ENCODE assay signal across 22 cellular contexts in genomic region chr7:69820479-69821192, GRCh38.
A peak's percentile ranks its signal among the peaks of the same experiment; 100 is the strongest.
DNase-seq lines count a peak whose midpoint lies in the region; ATAC-seq and TF ChIP-seq lines count a peak whose summit lies in the region.
"Had no signal": no experiment of that assay in that cellular context is flagged by ENCODE, and none has a peak within 500 bp of the region (broad histone marks: within the 10 kb centered on the region; RNA-seq: fewer than 3 reads in every experiment).

No MANE protein-coding gene starts in this region.

- H4K20me1 ChIP-seq in OCI-LY7 (ENCODE audit: insufficient read depth, low read length): 0 out of 2 replicates have a peak, but pooled peaks cover 4% of the 10 kb centered on the region

- H3K27me3 Mint-ChIP-seq in activated naive CD8-positive, alpha-beta T cell treated with anti-CD3 and anti-CD28 coated beads, Interleukin-2, amount 10 ng/mL, durations not matched to agents 7 days and 5 days: no peaks in the 10 kb centered on the region
- H3K27me3 Mint-ChIP-seq in activated naive CD8-positive, alpha-beta T cell treated with anti-CD3 and anti-CD28 coated beads, Interleukin-2, amount 50 U/mL, for 24 hours: peaks cover 4% of the 10 kb centered on the region

- H2AFZ ChIP-seq in OCI-LY7 (ENCODE audit: low read length): no peak overlapping the region

- POLR2A ChIA-PET in activated naive CD8-positive, alpha-beta T cell treated with anti-CD3 and anti-CD28 coated beads, Interleukin-2, amount 10 ng/mL, durations not matched to agents 7 days and 5 days (lab: Charles Lee): no interaction called here
- POLR2A ChIA-PET in OCI-LY7 (lab: Charles Lee): interaction anchor here (0.6 to 14.1 kb wide), 13 partner anchors 13 to 745 kb away, joined by 3 to 162 read pairs (median 4); no protein-coding TSS in a partner anchor
- POLR2A ChIA-PET in RWPE1 (lab: Yijun Ruan, JAX; ENCODE audit: low non-redundant PET): no interaction called here

- H3K4me3 ChIP-seq in OCI-LY7 (ENCODE audit: low read depth, low read length, poor library complexity, severe bottlenecking): peak overlapping the region; percentile 5
- H3K4me3 ChIP-seq in upper lobe of right lung: no peak overlapping the region
- H3K4me3 ChIP-seq: MG63, SK-N-MC had no signal

- peaks cover 11% of the 10 kb centered on the region for H3K4me1 Mint-ChIP-seq in activated naive CD8-positive, alpha-beta T cell treated with anti-CD3 and anti-CD28 coated beads, Interleukin-2, amount 10 ng/mL, durations not matched to agents 7 days and 5 days
- H3K4me1 Mint-ChIP-seq in activated naive CD8-positive, alpha-beta T cell treated with anti-CD3 and anti-CD28 coated beads, Interleukin-2, amount 50 U/mL, for 24 hours: peaks cover 13% of the 10 kb centered on the region

- peak overlapping the region; percentile 28 for H3K27ac ChIP-seq in OCI-LY7 (ENCODE audit: low read depth, low read length, poor library complexity, severe bottlenecking)
- H3K27ac ChIP-seq in upper lobe of right lung: no peak overlapping the region
- no peak overlapping the region for H3K27ac ChIP-seq in RWPE1
- H3K27ac ChIP-seq: SK-N-MC had no signal

- H3K4me1 ChIP-seq in OCI-LY7 (ENCODE audit: insufficient read depth, low read length, poor library complexity, severe bottlenecking) (peaks cover 89% of the 10 kb centered on the region), upper lobe of right lung (peaks cover 19% of the 10 kb centered on the region)

- H3K4me2 ChIP-seq in OCI-LY7 (ENCODE audit: low read length): peak overlapping the region; percentile 52

- no peak for ATAC-seq in activated naive CD8-positive, alpha-beta T cell treated with anti-CD3 and anti-CD28 coated beads, Interleukin-2, amount 10 ng/mL, durations not matched to agents 7 days and 5 days (ENCODE audit: low read depth)
- ATAC-seq in activated naive CD8-positive, alpha-beta T cell treated with anti-CD3 and anti-CD28 coated beads, Interleukin-2, amount 50 U/mL, for 24 hours: no peak
- ATAC-seq in upper lobe of right lung: peak; percentile 20

- intact Hi-C loops in OCI-LY7 (cut with micrococcal nuclease; ENCODE audit: unreplicated experiment): loop anchor here (5.0 to 10.0 kb wide), 2 partner anchors 328 to 874 kb away; no protein-coding TSS in a partner anchor
- intact Hi-C loops in upper lobe of right lung (cut with DNase I): no loop called here

- H3K9me2 ChIP-seq in OCI-LY7 (ENCODE audit: insufficient read depth, low read length): no peaks in the 10 kb centered on the region

- peaks cover 57% of the 10 kb centered on the region; the same call in 1 of the 2 replicates for H3K79me2 ChIP-seq in OCI-LY7 (ENCODE audit: insufficient read depth, low read depth, low read length)

- no peaks in the 10 kb centered on the region for H3K27me3 ChIP-seq in upper lobe of right lung
- H3K27me3 ChIP-seq: MG63 had no signal

- no peak overlapping the region for H3K4me3 Mint-ChIP-seq in activated naive CD8-positive, alpha-beta T cell treated with anti-CD3 and anti-CD28 coated beads, Interleukin-2, amount 10 ng/mL, durations not matched to agents 7 days and 5 days
- no peak overlapping the region for H3K4me3 Mint-ChIP-seq in activated naive CD8-positive, alpha-beta T cell treated with anti-CD3 and anti-CD28 coated beads, Interleukin-2, amount 50 U/mL, for 24 hours

- TF ChIP-seq CTCF in OCI-LY7 (conservative IDR thresholded peaks at IDR 0.05; ENCODE audit: low read length): no peak
- TF ChIP-seq CTCF in upper lobe of right lung (IDR thresholded peaks at IDR 0.05): no peak
- no peak for TF ChIP-seq CTCF in GM13977 (IDR thresholded peaks at IDR 0.05; ENCODE audit: extremely low read depth, insufficient read depth, missing control alignments)
- TF ChIP-seq CTCF in RWPE1 (conservative IDR thresholded peaks at IDR 0.05; ENCODE audit: low read depth): no peak

- H3K9me3 Mint-ChIP-seq in activated naive CD8-positive, alpha-beta T cell treated with anti-CD3 and anti-CD28 coated beads, Interleukin-2, amount 10 ng/mL, durations not matched to agents 7 days and 5 days: peaks cover 2% of the 10 kb centered on the region
- no peaks in the 10 kb centered on the region for H3K9me3 Mint-ChIP-seq in activated naive CD8-positive, alpha-beta T cell treated with anti-CD3 and anti-CD28 coated beads, Interleukin-2, amount 50 U/mL, for 24 hours
- H3K9me3 Mint-ChIP-seq: CD8-positive, alpha-beta memory T cell had no signal

- H3K36me3 Mint-ChIP-seq in activated naive CD8-positive, alpha-beta T cell treated with anti-CD3 and anti-CD28 coated beads, Interleukin-2, amount 10 ng/mL, durations not matched to agents 7 days and 5 days: no peaks in the 10 kb centered on the region
- H3K36me3 Mint-ChIP-seq in activated naive CD8-positive, alpha-beta T cell treated with anti-CD3 and anti-CD28 coated beads, Interleukin-2, amount 50 U/mL, for 24 hours (ENCODE audit: low read depth): no peaks in the 10 kb centered on the region
- H3K36me3 Mint-ChIP-seq: CD8-positive, alpha-beta memory T cell had no signal

- peak overlapping the region; percentile 21 for H3K27ac Mint-ChIP-seq in activated naive CD8-positive, alpha-beta T cell treated with anti-CD3 and anti-CD28 coated beads, Interleukin-2, amount 10 ng/mL, durations not matched to agents 7 days and 5 days
- H3K27ac Mint-ChIP-seq in activated naive CD8-positive, alpha-beta T cell treated with anti-CD3 and anti-CD28 coated beads, Interleukin-2, amount 50 U/mL, for 24 hours: no peak overlapping the region

- BruUV-seq in OCI-LY7 (replicated peaks; lab: Mats Ljungman, UMichigan): no TSS peak

- no peaks in the 10 kb centered on the region for H3K36me3 ChIP-seq in OCI-LY7 (ENCODE audit: insufficient read depth, low read length)
- no peaks in the 10 kb centered on the region for H3K36me3 ChIP-seq in upper lobe of right lung
- H3K36me3 ChIP-seq: MG63 had no signal

- in situ Hi-C loops in GM13977 (cut with MboI; ENCODE audit: low pct_unique_long_range_greater_than_20kb, low sequenced_read_pairs, unreplicated experiment): no loop called here

- H3K9me3 ChIP-seq in OCI-LY7 (ENCODE audit: low read length) (no peaks in the 10 kb centered on the region), upper lobe of right lung (no peaks in the 10 kb centered on the region)
- H3K9me3 ChIP-seq: MG63 had no signal

- no peak for DNase-seq in activated naive CD8-positive, alpha-beta T cell treated with anti-CD3 and anti-CD28 coated beads, Interleukin-2, amount 10 ng/mL, durations not matched to agents 7 days and 5 days
- no peak for DNase-seq in activated naive CD8-positive, alpha-beta T cell treated with anti-CD3 and anti-CD28 coated beads, Interleukin-2, amount 50 U/mL, for 24 hours
- DNase-seq in NCI-H1436 (lab: John Stamatoyannopoulos, UW) (peak; percentile 63), OCI-LY7 (ENCODE audit: low spot score) (peak; percentile 24), upper lobe of right lung (no peak), GM13977 (ENCODE audit: low spot score) (no peak), RWPE1 (ENCODE audit: low spot score) (no peak)
- DNase-seq in central memory CD4-positive, alpha-beta T cell: no peak
- DNase-seq: C1 segment of cervical spinal cord; CD8-positive, alpha-beta memory T cell; DND-41; H7; IMR-90; Kasumi-1; MG63; NCI-H1048; NCI-H1930; NCI-H524; SHP77; T-helper 1 cell; T-helper 9 cell had no signal

- CTCF ChIA-PET in OCI-LY7 (lab: Charles Lee; ENCODE audit: unreplicated experiment) (interaction anchor here (0.6 kb wide), 1 partner anchor 12 kb away, joined by 4 read pairs; no protein-coding TSS in a partner anchor), RWPE1 (lab: Yijun Ruan, JAX) (no interaction called here)

Comparison
In these comparisons a context has a peak if more than half of its experiments do, and no peak if none do; other contexts are left out.
1. DNase-seq: peak in NCI-H1436 (single experiment) and OCI-LY7 (single experiment); none in activated naive CD8-positive, alpha-beta T cell treated with anti-CD3 and anti-CD28 coated beads, Interleukin-2, amount 10 ng/mL, durations not matched to agents 7 days and 5 days (single experiment), activated naive CD8-positive, alpha-beta T cell treated with anti-CD3 and anti-CD28 coated beads, Interleukin-2, amount 50 U/mL, for 24 hours (single experiment), upper lobe of right lung (single experiment), GM13977 (single experiment), RWPE1 (single experiment) and central memory CD4-positive, alpha-beta T cell (single experiment).